In genomic region chr9:13731637-13732036, GRCh38 we compare ENCODE assay signal across 30 cellular contexts.
"Had no signal": no experiment of that assay in that cellular context is flagged by ENCODE, and none has a peak within 500 bp of the region (broad histone marks: within the 10 kb centered on the region; RNA-seq: fewer than 3 reads in every experiment).

No MANE protein-coding gene starts in this region.

- H3K27me3 ChIP-seq: brain microvascular endothelial cell, gastroesophageal sphincter, heart right ventricle had no signal

- H3K4me1 Mint-ChIP-seq: activated CD4-positive, alpha-beta memory T cell treated with anti-CD3 and anti-CD28 coated beads, Interleukin-2, amount 10 ng/mL, durations not matched to agents 7 days and 5 days; activated CD4-positive, alpha-beta T cell treated with anti-CD3 and anti-CD28 coated beads, Interleukin-2, amount 10 ng/mL, durations not matched to agents 7 days and 5 days; activated naive CD4-positive, alpha-beta T cell treated with anti-CD3 and anti-CD28 coated beads, Interleukin-2, amount 10 ng/mL, durations not matched to agents 7 days and 5 days; activated naive CD8-positive, alpha-beta T cell treated with anti-CD3 and anti-CD28 coated beads, Interleukin-2, amount 10 ng/mL, durations not matched to agents 7 days and 5 days; central memory CD8-positive, alpha-beta T cell had no signal

- H3K27ac Mint-ChIP-seq: activated CD4-positive, alpha-beta memory T cell treated with anti-CD3 and anti-CD28 coated beads, Interleukin-2, amount 10 ng/mL, durations not matched to agents 7 days and 5 days; activated CD4-positive, alpha-beta T cell treated with anti-CD3 and anti-CD28 coated beads, Interleukin-2, amount 10 ng/mL, durations not matched to agents 7 days and 5 days; activated naive CD4-positive, alpha-beta T cell treated with anti-CD3 and anti-CD28 coated beads, Interleukin-2, amount 10 ng/mL, durations not matched to agents 7 days and 5 days; activated naive CD4-positive, alpha-beta T cell treated with anti-CD3 and anti-CD28 coated beads, Interleukin-2, amount 50 U/mL, for 72 hours; activated naive CD8-positive, alpha-beta T cell treated with anti-CD3 and anti-CD28 coated beads, Interleukin-2, amount 10 ng/mL, durations not matched to agents 7 days and 5 days; activated T-cell treated with anti-CD3 and anti-CD28 coated beads, Interleukin-2, amount 50 U/mL, for 24 hours; activated T-cell treated with anti-CD3 and anti-CD28 coated beads, Interleukin-2, amount 50 U/mL, for 72 hours; dendritic cell treated with granulocyte-macrophage colony-stimulating factor and Interleukin-4, amounts not matched to agents 40 ng/mL and 50 ng/mL, for 4 days; effector memory CD8-positive, alpha-beta T cell had no signal

- H3K4me1 ChIP-seq: esophagus squamous epithelium, gastroesophageal sphincter had no signal

- H3K9me3 Mint-ChIP-seq: activated CD4-positive, alpha-beta T cell treated with anti-CD3 and anti-CD28 coated beads, Interleukin-2, amount 10 ng/mL, durations not matched to agents 7 days and 5 days; activated naive CD8-positive, alpha-beta T cell treated with anti-CD3 and anti-CD28 coated beads, Interleukin-2, amount 10 ng/mL, durations not matched to agents 7 days and 5 days had no signal

- H3K36me3 ChIP-seq: brain microvascular endothelial cell, esophagus squamous epithelium, gastroesophageal sphincter, heart right ventricle had no signal

- H3K4me3 ChIP-seq: coronary artery, esophagus squamous epithelium, gastroesophageal sphincter, heart right ventricle had no signal

- FAIRE-seq: astrocyte, bronchial epithelial cell had no signal

- H3K9me3 ChIP-seq: esophagus squamous epithelium, gastroesophageal sphincter, heart right ventricle had no signal

- ATAC-seq: activated naive CD4-positive, alpha-beta T cell treated with anti-CD3 and anti-CD28 coated beads, Interleukin-2, amount 50 U/mL, for 72 hours; activated T-cell treated with anti-CD3 and anti-CD28 coated beads, Interleukin-2, amount 50 U/mL, for 72 hours; effector memory CD8-positive, alpha-beta T cell; gastroesophageal sphincter had no signal

- H3K4me3 Mint-ChIP-seq: activated CD4-positive, alpha-beta memory T cell treated with anti-CD3 and anti-CD28 coated beads, Interleukin-2, amount 10 ng/mL, durations not matched to agents 7 days and 5 days; activated CD4-positive, alpha-beta T cell treated with anti-CD3 and anti-CD28 coated beads, Interleukin-2, amount 10 ng/mL, durations not matched to agents 7 days and 5 days; activated naive CD4-positive, alpha-beta T cell treated with anti-CD3 and anti-CD28 coated beads, Interleukin-2, amount 10 ng/mL, durations not matched to agents 7 days and 5 days; activated naive CD8-positive, alpha-beta T cell treated with anti-CD3 and anti-CD28 coated beads, Interleukin-2, amount 10 ng/mL, durations not matched to agents 7 days and 5 days; activated T-cell treated with anti-CD3 and anti-CD28 coated beads, Interleukin-2, amount 50 U/mL, for 24 hours; activated T-cell treated with anti-CD3 and anti-CD28 coated beads, Interleukin-2, amount 50 U/mL, for 72 hours; central memory CD8-positive, alpha-beta T cell; dendritic cell treated with granulocyte-macrophage colony-stimulating factor and Interleukin-4, amounts not matched to agents 40 ng/mL and 50 ng/mL, for 4 days; effector memory CD8-positive, alpha-beta T cell had no signal

- H3K27ac ChIP-seq: brain microvascular endothelial cell, coronary artery, epithelial cell of prostate, esophagus squamous epithelium, gastroesophageal sphincter, heart right ventricle had no signal

- H3K36me3 Mint-ChIP-seq: activated naive CD4-positive, alpha-beta T cell treated with anti-CD3 and anti-CD28 coated beads, Interleukin-2, amount 10 ng/mL, durations not matched to agents 7 days and 5 days; activated naive CD4-positive, alpha-beta T cell treated with anti-CD3 and anti-CD28 coated beads, Interleukin-2, amount 50 U/mL, for 72 hours; activated naive CD8-positive, alpha-beta T cell treated with anti-CD3 and anti-CD28 coated beads, Interleukin-2, amount 10 ng/mL, durations not matched to agents 7 days and 5 days had no signal

- H3K27me3 Mint-ChIP-seq: activated CD4-positive, alpha-beta memory T cell treated with anti-CD3 and anti-CD28 coated beads, Interleukin-2, amount 10 ng/mL, durations not matched to agents 7 days and 5 days; activated CD4-positive, alpha-beta T cell treated with anti-CD3 and anti-CD28 coated beads, Interleukin-2, amount 10 ng/mL, durations not matched to agents 7 days and 5 days; activated naive CD4-positive, alpha-beta T cell treated with anti-CD3 and anti-CD28 coated beads, Interleukin-2, amount 10 ng/mL, durations not matched to agents 7 days and 5 days; activated naive CD8-positive, alpha-beta T cell treated with anti-CD3 and anti-CD28 coated beads, Interleukin-2, amount 10 ng/mL, durations not matched to agents 7 days and 5 days; activated T-cell treated with anti-CD3 and anti-CD28 coated beads, Interleukin-2, amount 50 U/mL, for 24 hours; central memory CD8-positive, alpha-beta T cell; dendritic cell treated with granulocyte-macrophage colony-stimulating factor and Interleukin-4, amounts not matched to agents 40 ng/mL and 50 ng/mL, for 4 days; effector memory CD8-positive, alpha-beta T cell had no signal

- DNase-seq: activated CD4-positive, alpha-beta memory T cell treated with anti-CD3 and anti-CD28 coated beads, Interleukin-2, amount 10 ng/mL, durations not matched to agents 7 days and 5 days; activated CD4-positive, alpha-beta T cell treated with anti-CD3 and anti-CD28 coated beads for 1 hour; activated CD4-positive, alpha-beta T cell treated with anti-CD3 and anti-CD28 coated beads for 4 hours; activated CD4-positive, alpha-beta T cell treated with anti-CD3 and anti-CD28 coated beads, Interleukin-2, amount 10 ng/mL, durations not matched to agents 7 days and 5 days; activated CD4-positive, alpha-beta T cell treated with anti-CD3 and anti-CD28 coated beads, Interleukin-2, amount 50 U/mL, for 4 hours; activated CD4-positive, CD25-positive, alpha-beta regulatory T cell; activated CD8-positive, alpha-beta memory T cell treated with anti-CD3 and anti-CD28 coated beads, Interleukin-2, amount 50 U/mL, for 48 hours; activated gamma-delta T cell; activated naive CD4-positive, alpha-beta T cell; activated naive CD4-positive, alpha-beta T cell treated with anti-CD3 and anti-CD28 coated beads, Interleukin-2, amount 10 ng/mL, durations not matched to agents 7 days and 5 days; activated naive CD8-positive, alpha-beta T cell treated with anti-CD3 and anti-CD28 coated beads, Interleukin-2, amount 10 ng/mL, durations not matched to agents 7 days and 5 days; activated T-cell treated with anti-CD3 and anti-CD28 coated beads for 4 hours; activated T-cell treated with anti-CD3 and anti-CD28 coated beads, Interleukin-2, amount 50 U/mL, for 24 hours; activated T-cell treated with anti-CD3 and anti-CD28 coated beads, Interleukin-2, amount 50 U/mL, for 72 hours; anterior cingulate cortex; brain microvascular endothelial cell; effector CD4-positive, alpha-beta T cell; effector memory CD8-positive, alpha-beta T cell; esophagus squamous epithelium; foreskin melanocyte; heart right ventricle; T-helper 2 cell had no signal
